1 cellular context compared by ENCODE assay signal in genomic region chr1:156689035-156689959, GRCh38.
TF ChIP-seq lines count a peak whose summit lies in the region.

No MANE protein-coding gene starts in this region.

TF ChIP-seq in HEK293, 187 proteins besides CTCF, POLR2A, EP300 and RAD21 (continued from another document and continues in another):
- no peak for TF ChIP-seq BCL6B (tag by site-specific recombination; IDR thresholded peaks at IDR 0.05)
- no peak for TF ChIP-seq ZNF521 (tag by site-specific recombination; IDR thresholded peaks at IDR 0.05)
- TF ChIP-seq ZNF23 (tag by site-specific recombination; IDR thresholded peaks at IDR 0.05; ENCODE audit: borderline replicate concordance): no peak
- TF ChIP-seq ZNF146 (tag by site-specific recombination; IDR thresholded peaks at IDR 0.05): no peak
- no peak for TF ChIP-seq ZNF10 (tag by site-specific recombination; IDR thresholded peaks at IDR 0.05)
- TF ChIP-seq, protein P1, sequence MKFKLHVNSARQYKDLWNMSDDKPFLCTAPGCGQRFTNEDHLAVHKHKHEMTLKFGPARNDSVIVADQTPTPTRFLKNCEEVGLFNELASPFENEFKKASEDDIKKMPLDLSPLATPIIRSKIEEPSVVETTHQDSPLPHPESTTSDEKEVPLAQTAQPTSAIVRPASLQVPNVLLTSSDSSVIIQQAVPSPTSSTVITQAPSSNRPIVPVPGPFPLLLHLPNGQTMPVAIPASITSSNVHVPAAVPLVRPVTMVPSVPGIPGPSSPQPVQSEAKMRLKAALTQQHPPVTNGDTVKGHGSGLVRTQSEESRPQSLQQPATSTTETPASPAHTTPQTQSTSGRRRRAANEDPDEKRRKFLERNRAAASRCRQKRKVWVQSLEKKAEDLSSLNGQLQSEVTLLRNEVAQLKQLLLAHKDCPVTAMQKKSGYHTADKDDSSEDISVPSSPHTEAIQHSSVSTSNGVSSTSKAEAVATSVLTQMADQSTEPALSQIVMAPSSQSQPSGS (tag by site-specific recombination; IDR thresholded peaks at IDR 0.05; ENCODE audit: low read depth): no peak
- TF ChIP-seq ZNF585B (tag by site-specific recombination; IDR thresholded peaks at IDR 0.05): no peak
- TF ChIP-seq ZFP37 (tag by site-specific recombination; IDR thresholded peaks at IDR 0.05): 0 out of 2 replicates have a peak, but pooled peaks have one; percentile 81
- TF ChIP-seq ZNF433 (tag by site-specific recombination; IDR thresholded peaks at IDR 0.05; ENCODE audit: low read depth): no peak
- no peak for TF ChIP-seq ZNF114 (tag by site-specific recombination; IDR thresholded peaks at IDR 0.05)
- TF ChIP-seq HOXC10 (CRISPR knock-in tag; IDR thresholded peaks at IDR 0.05): no peak
- peak; percentile 9 for TF ChIP-seq ZBTB26 (tag by site-specific recombination; optimal IDR thresholded peaks at IDR 0.05)
- peak; percentile 92; the same call in 1 of the 2 replicates for TF ChIP-seq GLIS1 (tag by site-specific recombination; IDR thresholded peaks at IDR 0.05)
- no peak for TF ChIP-seq MYNN (tag by site-specific recombination; IDR thresholded peaks at IDR 0.05; ENCODE audit: borderline replicate concordance)
- no peak for TF ChIP-seq GLI4 (tag by site-specific recombination; IDR thresholded peaks at IDR 0.05)
- no peak for TF ChIP-seq ZNF37A (tag by site-specific recombination; IDR thresholded peaks at IDR 0.05)
- no peak for TF ChIP-seq ZNF404 (tag by site-specific recombination; IDR thresholded peaks at IDR 0.05)
- TF ChIP-seq, protein P2, sequence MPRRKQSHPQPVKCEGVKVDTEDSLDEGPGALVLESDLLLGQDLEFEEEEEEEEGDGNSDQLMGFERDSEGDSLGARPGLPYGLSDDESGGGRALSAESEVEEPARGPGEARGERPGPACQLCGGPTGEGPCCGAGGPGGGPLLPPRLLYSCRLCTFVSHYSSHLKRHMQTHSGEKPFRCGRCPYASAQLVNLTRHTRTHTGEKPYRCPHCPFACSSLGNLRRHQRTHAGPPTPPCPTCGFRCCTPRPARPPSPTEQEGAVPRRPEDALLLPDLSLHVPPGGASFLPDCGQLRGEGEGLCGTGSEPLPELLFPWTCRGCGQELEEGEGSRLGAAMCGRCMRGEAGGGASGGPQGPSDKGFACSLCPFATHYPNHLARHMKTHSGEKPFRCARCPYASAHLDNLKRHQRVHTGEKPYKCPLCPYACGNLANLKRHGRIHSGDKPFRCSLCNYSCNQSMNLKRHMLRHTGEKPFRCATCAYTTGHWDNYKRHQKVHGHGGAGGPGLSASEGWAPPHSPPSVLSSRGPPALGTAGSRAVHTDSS (tag by site-specific recombination; IDR thresholded peaks at IDR 0.05): no peak
- TF ChIP-seq, protein P3, sequence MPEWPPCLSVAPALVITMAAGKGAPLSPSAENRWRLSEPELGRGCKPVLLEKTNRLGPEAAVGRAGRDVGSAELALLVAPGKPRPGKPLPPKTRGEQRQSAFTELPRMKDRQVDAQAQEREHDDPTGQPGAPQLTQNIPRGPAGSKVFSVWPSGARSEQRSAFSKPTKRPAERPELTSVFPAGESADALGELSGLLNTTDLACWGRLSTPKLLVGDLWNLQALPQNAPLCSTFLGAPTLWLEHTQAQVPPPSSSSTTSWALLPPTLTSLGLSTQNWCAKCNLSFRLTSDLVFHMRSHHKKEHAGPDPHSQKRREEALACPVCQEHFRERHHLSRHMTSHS (tag by site-specific recombination; IDR thresholded peaks at IDR 0.05): no peak
- TF ChIP-seq ZNF548 (tag by site-specific recombination; IDR thresholded peaks at IDR 0.05): no peak
- no peak for TF ChIP-seq ZNF624 (tag by site-specific recombination; IDR thresholded peaks at IDR 0.05)
- TF ChIP-seq ZNF133 (tag by site-specific recombination; IDR thresholded peaks at IDR 0.05): no peak
- TF ChIP-seq ZNF830 (tag by site-specific recombination; IDR thresholded peaks at IDR 0.05; ENCODE audit: low read depth): no peak
- TF ChIP-seq, protein P4, sequence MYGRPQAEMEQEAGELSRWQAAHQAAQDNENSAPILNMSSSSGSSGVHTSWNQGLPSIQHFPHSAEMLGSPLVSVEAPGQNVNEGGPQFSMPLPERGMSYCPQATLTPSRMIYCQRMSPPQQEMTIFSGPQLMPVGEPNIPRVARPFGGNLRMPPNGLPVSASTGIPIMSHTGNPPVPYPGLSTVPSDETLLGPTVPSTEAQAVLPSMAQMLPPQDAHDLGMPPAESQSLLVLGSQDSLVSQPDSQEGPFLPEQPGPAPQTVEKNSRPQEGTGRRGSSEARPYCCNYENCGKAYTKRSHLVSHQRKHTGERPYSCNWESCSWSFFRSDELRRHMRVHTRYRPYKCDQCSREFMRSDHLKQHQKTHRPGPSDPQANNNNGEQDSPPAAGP (tag by site-specific recombination; IDR thresholded peaks at IDR 0.05): peak; percentile 37; the same call in 1 of the 2 replicates
- TF ChIP-seq ZNF391 (tag by site-specific recombination; IDR thresholded peaks at IDR 0.05; ENCODE audit: borderline replicate concordance, low read depth): no peak
- TF ChIP-seq ZNF19 (tag by site-specific recombination; IDR thresholded peaks at IDR 0.05; ENCODE audit: low read depth): no peak
- TF ChIP-seq OVOL3 (tag by site-specific recombination; IDR thresholded peaks at IDR 0.05): no peak
- no peak for TF ChIP-seq ZNF623 (tag by site-specific recombination; IDR thresholded peaks at IDR 0.05)
- TF ChIP-seq, protein P5, sequence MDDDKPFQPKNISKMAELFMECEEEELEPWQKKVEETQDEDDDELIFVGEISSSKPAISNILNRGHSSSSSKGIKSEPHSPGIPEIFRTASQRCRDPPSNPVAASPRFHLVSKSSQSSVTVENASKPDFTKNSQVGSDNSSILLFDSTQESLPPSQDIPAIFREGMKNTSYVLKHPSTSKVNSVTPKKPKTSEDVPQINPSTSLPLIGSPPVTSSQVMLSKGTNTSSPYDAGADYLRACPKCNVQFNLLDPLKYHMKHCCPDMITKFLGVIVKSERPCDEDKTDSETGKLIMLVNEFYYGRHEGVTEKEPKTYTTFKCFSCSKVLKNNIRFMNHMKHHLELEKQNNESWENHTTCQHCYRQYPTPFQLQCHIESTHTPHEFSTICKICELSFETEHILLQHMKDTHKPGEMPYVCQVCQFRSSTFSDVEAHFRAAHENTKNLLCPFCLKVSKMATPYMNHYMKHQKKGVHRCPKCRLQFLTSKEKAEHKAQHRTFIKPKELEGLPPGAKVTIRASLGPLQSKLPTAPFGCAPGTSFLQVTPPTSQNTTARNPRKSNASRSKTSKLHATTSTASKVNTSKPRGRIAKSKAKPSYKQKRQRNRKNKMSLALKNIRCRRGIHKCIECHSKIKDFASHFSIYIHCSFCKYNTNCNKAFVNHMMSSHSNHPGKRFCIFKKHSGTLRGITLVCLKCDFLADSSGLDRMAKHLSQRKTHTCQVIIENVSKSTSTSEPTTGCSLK (tag by site-specific recombination; IDR thresholded peaks at IDR 0.05): no peak
- TF ChIP-seq ZNF138 (tag by site-specific recombination; IDR thresholded peaks at IDR 0.05; ENCODE audit: borderline replicate concordance): no peak
- TF ChIP-seq GLI2 (tag by site-specific recombination; IDR thresholded peaks at IDR 0.05; ENCODE audit: borderline replicate concordance, low read depth): no peak
- TF ChIP-seq ZNF621 (tag by site-specific recombination; IDR thresholded peaks at IDR 0.05): no peak
- no peak for TF ChIP-seq ZNF223 (tag by site-specific recombination; IDR thresholded peaks at IDR 0.05)
- TF ChIP-seq, protein P6, sequence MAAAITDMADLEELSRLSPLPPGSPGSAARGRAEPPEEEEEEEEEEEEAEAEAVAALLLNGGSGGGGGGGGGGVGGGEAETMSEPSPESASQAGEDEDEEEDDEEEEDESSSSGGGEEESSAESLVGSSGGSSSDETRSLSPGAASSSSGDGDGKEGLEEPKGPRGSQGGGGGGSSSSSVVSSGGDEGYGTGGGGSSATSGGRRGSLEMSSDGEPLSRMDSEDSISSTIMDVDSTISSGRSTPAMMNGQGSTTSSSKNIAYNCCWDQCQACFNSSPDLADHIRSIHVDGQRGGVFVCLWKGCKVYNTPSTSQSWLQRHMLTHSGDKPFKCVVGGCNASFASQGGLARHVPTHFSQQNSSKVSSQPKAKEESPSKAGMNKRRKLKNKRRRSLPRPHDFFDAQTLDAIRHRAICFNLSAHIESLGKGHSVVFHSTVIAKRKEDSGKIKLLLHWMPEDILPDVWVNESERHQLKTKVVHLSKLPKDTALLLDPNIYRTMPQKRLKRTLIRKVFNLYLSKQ (tag by site-specific recombination; IDR thresholded peaks at IDR 0.05; ENCODE audit: borderline replicate concordance): no peak
- no peak for TF ChIP-seq ZNF529 (tag by site-specific recombination; IDR thresholded peaks at IDR 0.05; ENCODE audit: insufficient replicate concordance)
- TF ChIP-seq WT1 (tag by site-specific recombination; IDR thresholded peaks at IDR 0.05): peak; percentile 69
- no peak for TF ChIP-seq ZNF514 (tag by site-specific recombination; IDR thresholded peaks at IDR 0.05)
- TF ChIP-seq ZNF354C (tag by site-specific recombination; IDR thresholded peaks at IDR 0.05; ENCODE audit: borderline replicate concordance, low read depth): no peak
- TF ChIP-seq ZBTB1 (tag by site-specific recombination; IDR thresholded peaks at IDR 0.05): no peak
- TF ChIP-seq, protein P7, sequence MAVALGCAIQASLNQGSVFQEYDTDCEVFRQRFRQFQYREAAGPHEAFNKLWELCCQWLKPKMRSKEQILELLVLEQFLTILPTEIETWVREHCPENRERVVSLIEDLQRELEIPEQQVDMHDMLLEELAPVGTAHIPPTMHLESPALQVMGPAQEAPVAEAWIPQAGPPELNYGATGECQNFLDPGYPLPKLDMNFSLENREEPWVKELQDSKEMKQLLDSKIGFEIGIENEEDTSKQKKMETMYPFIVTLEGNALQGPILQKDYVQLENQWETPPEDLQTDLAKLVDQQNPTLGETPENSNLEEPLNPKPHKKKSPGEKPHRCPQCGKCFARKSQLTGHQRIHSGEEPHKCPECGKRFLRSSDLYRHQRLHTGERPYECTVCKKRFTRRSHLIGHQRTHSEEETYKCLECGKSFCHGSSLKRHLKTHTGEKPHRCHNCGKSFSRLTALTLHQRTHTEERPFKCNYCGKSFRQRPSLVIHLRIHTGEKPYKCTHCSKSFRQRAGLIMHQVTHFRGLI (tag by site-specific recombination; IDR thresholded peaks at IDR 0.05): peak; percentile 66
- 0 out of 2 replicates have a peak, but pooled peaks have one; percentile 44 for TF ChIP-seq ZNF558 (tag by site-specific recombination; IDR thresholded peaks at IDR 0.05)
- TF ChIP-seq PATZ1 (tag by site-specific recombination; IDR thresholded peaks at IDR 0.05): peak; percentile 78
- no peak for TF ChIP-seq ZSCAN16 (tag by site-specific recombination; IDR thresholded peaks at IDR 0.05)
- TF ChIP-seq ZNF169 (tag by site-specific recombination; IDR thresholded peaks at IDR 0.05): no peak
- no peak for TF ChIP-seq ZNF510 (tag by site-specific recombination; IDR thresholded peaks at IDR 0.05; ENCODE audit: insufficient replicate concordance)
- no peak for TF ChIP-seq ZBTB11 (tag by site-specific recombination; conservative IDR thresholded peaks at IDR 0.05; ENCODE audit: low read depth)
- no peak for TF ChIP-seq ZNF214 (tag by site-specific recombination; IDR thresholded peaks at IDR 0.05; ENCODE audit: borderline replicate concordance)
- no peak for TF ChIP-seq KLF9 (tag by site-specific recombination; IDR thresholded peaks at IDR 0.05; ENCODE audit: low read depth)
